ENCODE assay signal across 25 cellular contexts in the genomic region with DNA sequence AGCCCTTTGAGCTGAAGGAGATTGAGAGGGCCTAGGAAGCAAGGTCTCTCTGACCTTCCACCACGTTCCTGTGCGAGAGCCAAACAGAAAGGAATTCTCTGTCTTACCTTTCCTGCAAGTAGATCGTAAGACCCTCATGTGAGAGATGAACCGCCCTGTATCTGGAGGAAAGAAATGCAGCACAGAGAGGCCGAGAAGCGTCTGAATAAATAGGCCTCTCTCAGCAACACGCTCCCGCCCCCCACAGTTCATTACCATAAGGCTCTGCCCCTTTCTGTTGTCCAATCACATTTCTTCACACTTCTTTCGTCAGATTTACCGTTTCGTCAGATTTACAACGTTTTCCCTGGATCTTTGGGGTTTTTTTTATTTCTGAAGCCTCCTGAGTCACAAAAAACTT.
"Had no signal": no experiment of that assay in that cellular context is flagged by ENCODE, and none has a peak within 500 bp of the region (broad histone marks: within the 10 kb centered on the region; RNA-seq: fewer than 3 reads in every experiment).

No MANE protein-coding gene starts in this region.

- H3K36me3 ChIP-seq: cardiac muscle cell, gastrocnemius medialis, lower lobe of right lung, spleen, vagina had no signal

- H3K9me3 Mint-ChIP-seq: activated naive CD4-positive, alpha-beta T cell treated with anti-CD3 and anti-CD28 coated beads, Interleukin-2, amount 50 U/mL, for 24 hours; dendritic cell treated with granulocyte-macrophage colony-stimulating factor and Interleukin-4, amounts not matched to agents 40 ng/mL and 50 ng/mL, for 4 days; neural crest cell; type B pancreatic cell had no signal

- H3K36me3 Mint-ChIP-seq: activated naive CD4-positive, alpha-beta T cell treated with anti-CD3 and anti-CD28 coated beads, Interleukin-2, amount 50 U/mL, for 24 hours; naive thymus-derived CD4-positive, alpha-beta T cell; type B pancreatic cell had no signal

- H3K9me3 ChIP-seq: body of pancreas, gastrocnemius medialis, lower lobe of right lung, spleen, testis, vagina had no signal

- ATAC-seq: body of pancreas; gastrocnemius medialis; lower lobe of right lung; naive thymus-derived CD4-positive, alpha-beta T cell; T-helper 17 cell had no signal

- H3K27ac Mint-ChIP-seq: activated naive CD4-positive, alpha-beta T cell treated with anti-CD3 and anti-CD28 coated beads, Interleukin-2, amount 50 U/mL, for 24 hours; dendritic cell treated with granulocyte-macrophage colony-stimulating factor and Interleukin-4, amounts not matched to agents 40 ng/mL and 50 ng/mL, for 4 days; naive thymus-derived CD4-positive, alpha-beta T cell; T-helper 17 cell; type B pancreatic cell had no signal

- H3K27me3 ChIP-seq: body of pancreas, cardiac muscle cell, gastrocnemius medialis, testis, vagina had no signal

- H3K4me3 Mint-ChIP-seq: activated naive CD4-positive, alpha-beta T cell treated with anti-CD3 and anti-CD28 coated beads, Interleukin-2, amount 50 U/mL, for 24 hours; dendritic cell treated with granulocyte-macrophage colony-stimulating factor and Interleukin-4, amounts not matched to agents 40 ng/mL and 50 ng/mL, for 4 days; naive thymus-derived CD4-positive, alpha-beta T cell; neural crest cell; T-helper 17 cell; type B pancreatic cell had no signal

- H3K4me1 ChIP-seq: body of pancreas, gastrocnemius medialis, spleen, testis, vagina had no signal

- DNase-seq: activated CD4-positive, alpha-beta T cell treated with anti-CD3 and anti-CD28 coated beads, Interleukin-2, amount 50 U/mL, for 1 hour; activated gamma-delta T cell treated with Interleukin-2 at 50 U/mL for 16 hours; activated T-cell treated with anti-CD3 and anti-CD28 coated beads, Interleukin-2, amount 50 U/mL, for 1 hour; anterior cingulate cortex; body of pancreas; effector CD4-positive, alpha-beta T cell; gastrocnemius medialis; head of caudate nucleus; kidney; lower lobe of right lung; mesendoderm; naive thymus-derived CD4-positive, alpha-beta T cell; occipital lobe; retina; spleen; stimulated activated CD4-positive, alpha-beta T cell treated with anti-CD3 and anti-CD28 coated beads, Interleukin-4, amount 100 ng/mL, for 1 hour; stimulated activated naive CD4-positive, alpha-beta T cell; T-helper 17 cell; testis had no signal

- H3K27ac ChIP-seq: body of pancreas, cardiac muscle cell, gastrocnemius medialis, lower lobe of right lung, spleen, testis, vagina had no signal

- H3K4me3 ChIP-seq: body of pancreas, cardiac muscle cell, lower lobe of right lung, spleen, testis, vagina had no signal

- H3K4me1 Mint-ChIP-seq: activated naive CD4-positive, alpha-beta T cell treated with anti-CD3 and anti-CD28 coated beads, Interleukin-2, amount 50 U/mL, for 24 hours; naive thymus-derived CD4-positive, alpha-beta T cell; T-helper 17 cell had no signal

- H3K27me3 Mint-ChIP-seq: type B pancreatic cell had no signal
